2 cellular contexts compared by ENCODE assay signal in genomic region chr22:47054231-47055072, GRCh38.
TF ChIP-seq lines count a peak whose summit lies in the region.

No MANE protein-coding gene starts in this region.

TF ChIP-seq in WTC11, 78 proteins besides CTCF, POLR2A, EP300 and RAD21:
- TF ChIP-seq ZNF121 (CRISPR knock-in tag; IDR thresholded peaks at IDR 0.05) (no peak), E2F4 (CRISPR knock-in tag; IDR thresholded peaks at IDR 0.05; ENCODE audit: borderline replicate concordance, low read depth) (no peak), TP53 (CRISPR knock-in tag; IDR thresholded peaks at IDR 0.05) (no peak), FOXK1 (CRISPR knock-in tag; IDR thresholded peaks at IDR 0.05) (no peak), RORB (CRISPR knock-in tag; IDR thresholded peaks at IDR 0.05) (no peak), EMX1 (CRISPR knock-in tag; IDR thresholded peaks at IDR 0.05) (no peak), ESRRA (CRISPR knock-in tag; IDR thresholded peaks at IDR 0.05; ENCODE audit: borderline replicate concordance) (no peak)

TF ChIP-seq in GM12891, 5 proteins besides CTCF, POLR2A, EP300 and RAD21:
- no peak for TF ChIP-seq PAX5 (IDR thresholded peaks at IDR 0.05; ENCODE audit: insufficient read depth, low read length, severe bottlenecking)
- TF ChIP-seq SPI1 (IDR thresholded peaks at IDR 0.05; ENCODE audit: low read depth, low read length) = no peak
- TF ChIP-seq POLR2AphosphoS5 (IDR thresholded peaks at IDR 0.05; ENCODE audit: low read depth, low read length) = no peak
- no peak for TF ChIP-seq TAF1 (IDR thresholded peaks at IDR 0.05; ENCODE audit: low read depth, low read length)
- no peak for TF ChIP-seq POU2F2 (IDR thresholded peaks at IDR 0.05; ENCODE audit: low read depth, low read length)
